ENCODE assay signal across 9 cellular contexts in the genomic region with DNA sequence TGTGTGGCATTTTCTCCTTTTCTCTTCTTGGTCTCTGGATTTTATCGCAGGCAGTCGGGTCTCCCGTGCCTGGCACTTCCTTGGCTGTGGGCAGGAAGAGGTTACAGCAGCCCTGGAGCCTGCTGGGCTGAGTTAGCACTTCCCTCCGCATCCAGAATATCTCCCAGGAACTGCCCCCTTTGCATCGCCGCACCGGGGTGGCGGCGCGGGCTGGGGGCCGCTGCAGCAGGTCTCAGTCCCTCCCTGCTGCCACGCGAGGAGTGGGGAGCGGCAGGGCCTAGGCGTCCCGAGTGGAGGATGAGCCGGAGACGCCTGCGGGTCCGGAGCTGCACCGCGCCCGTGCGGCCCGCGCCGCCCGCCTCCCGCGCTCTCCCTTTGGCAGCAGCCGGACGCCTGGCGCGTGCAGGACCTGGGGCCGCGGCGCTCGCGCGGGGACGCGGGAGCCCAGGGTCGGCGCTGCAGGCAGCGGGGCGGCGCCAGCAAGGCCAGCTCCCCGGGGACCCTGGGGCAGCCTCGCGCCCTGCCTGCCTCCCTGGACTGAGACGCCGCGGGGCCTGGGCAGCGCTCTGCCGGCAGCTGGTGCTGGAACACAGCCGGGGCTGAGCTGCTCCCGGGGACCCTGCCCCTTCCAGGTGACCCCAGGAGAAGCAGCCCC.
DNase-seq lines count a peak whose midpoint lies in the region; ATAC-seq, FAIRE-seq and TF ChIP-seq lines count a peak whose summit lies in the region.
"Had no signal": no experiment of that assay in that cellular context is flagged by ENCODE, and none has a peak within 500 bp of the region (broad histone marks: within the 10 kb centered on the region; RNA-seq: fewer than 3 reads in every experiment).

No MANE protein-coding gene starts in this region.

- no peak for FAIRE-seq in HepG2 (lab: Jason Lieb, UNC)
- FAIRE-seq: GM19239 had no signal

- TF ChIP-seq POLR2A in HepG2 (IDR thresholded peaks at IDR 0.05; ENCODE audit: insufficient read depth in 1 of 2, low read depth in 2 of 2, low read length in 2 of 2) = no peak

- peaks cover 4 to 44% of the 10 kb centered on the region in 2 experiments; a peak in 4 of 5 replicates for H3K27me3 ChIP-seq in HepG2 (ENCODE audit: control insufficient read depth in 1 of 2, insufficient read depth in 2 of 2, low read length in 2 of 2)
- H3K27me3 ChIP-seq in thoracic aorta (replicated peaks; ENCODE audit: insufficient read depth) = no peaks in the 10 kb centered on the region

- H3K27ac ChIP-seq in HepG2 (ENCODE audit: extremely low read length, insufficient read depth, low read length) = no peak overlapping the region
- H3K27ac ChIP-seq in thoracic aorta = no peak overlapping the region

- H3K36me3 ChIP-seq in HepG2 (replicated peaks in 1 of 2; ENCODE audit: control insufficient read depth in 1 of 2, insufficient read depth in 2 of 2, low read length in 2 of 2) (no peaks in the 10 kb centered on the region), thoracic aorta (no peaks in the 10 kb centered on the region)

- intact Hi-C loops in HepG2 (cut with micrococcal nuclease; ENCODE audit: unreplicated experiment) = no loop called here

- TF ChIP-seq CTCF in cardiac fibroblast (IDR thresholded peaks at IDR 0.05; ENCODE audit: low read depth, low read length) (no peak), HepG2 (CRISPR knock-in tag; IDR thresholded peaks at IDR 0.05) (no peak), thoracic aorta (IDR thresholded peaks at IDR 0.05) (no peak)

- POLR2A ChIA-PET in HepG2 (lab: Yijun Ruan, JAX) = no interaction called here

- WGBS in HepG2 (ENCODE audit: low lambda C conversion rate) = 26% methylated on average over 15 of the region's 57 CpGs

- no peaks in the 10 kb centered on the region for H3K4me1 ChIP-seq in HepG2 (ENCODE audit: insufficient read depth, low read length)
- peaks cover 0 to 15% of the 10 kb centered on the region in 2 donors for H3K4me1 ChIP-seq in thoracic aorta (ENCODE audit: control insufficient read depth in 1 of 2, low read depth in 2 of 2)

- no peak overlapping the region for H3K9ac ChIP-seq in HepG2 (ENCODE audit: insufficient read depth, low read depth, low read length)

- CTCF ChIA-PET in HepG2 (lab: Yijun Ruan, JAX; ENCODE audit: low intra/inter-chr PET ratio, low total read pairs) = no interaction called here

- no peaks in the 10 kb centered on the region for H4K20me1 ChIP-seq in HepG2 (ENCODE audit: insufficient read depth, low read length)

- no peak for TF ChIP-seq EP300 in HepG2 (IDR thresholded peaks at IDR 0.05; ENCODE audit: low read depth in 2 of 2, low read length in 2 of 2)
- TF ChIP-seq EP300 in HepG2 (CRISPR knock-in tag; IDR thresholded peaks at IDR 0.05; ENCODE audit: borderline replicate concordance) = no peak

- H3K79me2 ChIP-seq in HepG2 (ENCODE audit: insufficient read depth, low read length) = no peaks in the 10 kb centered on the region

- H3K4me2 ChIP-seq in HepG2 (ENCODE audit: low read depth, low read length) = no peak overlapping the region

- H3K9me3 ChIP-seq in HepG2 (ENCODE audit: low read length) (no peaks in the 10 kb centered on the region), thoracic aorta (peaks cover 5% of the 10 kb centered on the region)

- no TSS peak for BruUV-seq in HepG2 (replicated peaks; lab: Mats Ljungman, UMichigan)

- H2AFZ ChIP-seq in HepG2 (ENCODE audit: low read length) = no peak overlapping the region

- TF ChIP-seq RAD21 in HepG2 (CRISPR knock-in tag; IDR thresholded peaks at IDR 0.05) = no peak

- H3K4me3 ChIP-seq in cardiac fibroblast (replicated peaks in 1 of 2; ENCODE audit: low read depth in 2 of 2, low read length in 2 of 2) = peak overlapping the region; percentile 40 to 41
- H3K4me3 ChIP-seq in HepG2 (replicated peaks in 1 of 3; ENCODE audit: insufficient read depth in 1 of 3, low read depth in 2 of 3, low read length in 3 of 3) = no peak overlapping the region
- H3K4me3 ChIP-seq in thoracic aorta = peak overlapping the region; percentile 72

- DNase-seq in NCI-H2171 (lab: John Stamatoyannopoulos, UW) (peak; percentile 6), NCI-H2171 treated with DMSO at 0.1 percent for 48 hours (lab: John Stamatoyannopoulos, UW) (no peak), cardiac fibroblast (ENCODE audit: low read depth in 2 of 2) (peak in 1 of 2 donors; percentile 6), HepG2 (ENCODE audit: low spot score) (no peak), thoracic aorta (ENCODE audit: low spot score) (no peak), NCI-H128 (lab: John Stamatoyannopoulos, UW; ENCODE audit: unreplicated experiment) (no peak), HPDE6-E6E7 (ENCODE audit: extremely low spot score) (no peak), RKO (ENCODE audit: low spot score) (no peak)

- in situ Hi-C loops in HepG2 (cut with HindIII; ENCODE audit: extremely low pct_ligation_motif_present, low pct_unique_long_range_greater_than_20kb) = no loop called here

- ATAC-seq in HepG2 = peak; percentile 44; the same call in 2 of the 3 replicates
- ATAC-seq in thoracic aorta (ENCODE audit: insufficient number of reproducible peaks, low FRiP score, low read depth) = no peak

TF ChIP-seq in HepG2, 621 proteins besides CTCF, POLR2A, EP300 and RAD21:
- TF ChIP-seq, protein P1, sequence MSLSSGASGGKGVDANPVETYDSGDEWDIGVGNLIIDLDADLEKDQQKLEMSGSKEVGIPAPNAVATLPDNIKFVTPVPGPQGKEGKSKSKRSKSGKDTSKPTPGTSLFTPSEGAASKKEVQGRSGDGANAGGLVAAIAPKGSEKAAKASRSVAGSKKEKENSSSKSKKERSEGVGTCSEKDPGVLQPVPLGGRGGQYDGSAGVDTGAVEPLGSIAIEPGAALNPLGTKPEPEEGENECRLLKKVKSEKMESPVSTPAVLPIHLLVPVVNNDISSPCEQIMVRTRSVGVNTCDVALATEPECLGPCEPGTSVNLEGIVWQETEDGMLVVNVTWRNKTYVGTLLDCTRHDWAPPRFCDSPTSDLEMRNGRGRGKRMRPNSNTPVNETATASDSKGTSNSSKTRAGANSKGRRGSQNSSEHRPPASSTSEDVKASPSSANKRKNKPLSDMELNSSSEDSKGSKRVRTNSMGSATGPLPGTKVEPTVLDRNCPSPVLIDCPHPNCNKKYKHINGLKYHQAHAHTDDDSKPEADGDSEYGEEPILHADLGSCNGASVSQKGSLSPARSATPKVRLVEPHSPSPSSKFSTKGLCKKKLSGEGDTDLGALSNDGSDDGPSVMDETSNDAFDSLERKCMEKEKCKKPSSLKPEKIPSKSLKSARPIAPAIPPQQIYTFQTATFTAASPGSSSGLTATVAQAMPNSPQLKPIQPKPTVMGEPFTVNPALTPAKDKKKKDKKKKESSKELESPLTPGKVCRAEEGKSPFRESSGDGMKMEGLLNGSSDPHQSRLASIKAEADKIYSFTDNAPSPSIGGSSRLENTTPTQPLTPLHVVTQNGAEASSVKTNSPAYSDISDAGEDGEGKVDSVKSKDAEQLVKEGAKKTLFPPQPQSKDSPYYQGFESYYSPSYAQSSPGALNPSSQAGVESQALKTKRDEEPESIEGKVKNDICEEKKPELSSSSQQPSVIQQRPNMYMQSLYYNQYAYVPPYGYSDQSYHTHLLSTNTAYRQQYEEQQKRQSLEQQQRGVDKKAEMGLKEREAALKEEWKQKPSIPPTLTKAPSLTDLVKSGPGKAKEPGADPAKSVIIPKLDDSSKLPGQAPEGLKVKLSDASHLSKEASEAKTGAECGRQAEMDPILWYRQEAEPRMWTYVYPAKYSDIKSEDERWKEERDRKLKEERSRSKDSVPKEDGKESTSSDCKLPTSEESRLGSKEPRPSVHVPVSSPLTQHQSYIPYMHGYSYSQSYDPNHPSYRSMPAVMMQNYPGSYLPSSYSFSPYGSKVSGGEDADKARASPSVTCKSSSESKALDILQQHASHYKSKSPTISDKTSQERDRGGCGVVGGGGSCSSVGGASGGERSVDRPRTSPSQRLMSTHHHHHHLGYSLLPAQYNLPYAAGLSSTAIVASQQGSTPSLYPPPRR (CRISPR knock-in tag; IDR thresholded peaks at IDR 0.05; ENCODE audit: borderline replicate concordance) = no peak
- TF ChIP-seq MBD4 (IDR thresholded peaks at IDR 0.05; ENCODE audit: borderline replicate concordance, low read length) (no peak), ZNF607 (CRISPR knock-in tag; IDR thresholded peaks at IDR 0.05; ENCODE audit: borderline replicate concordance) (no peak), HOXA9 (CRISPR knock-in tag; IDR thresholded peaks at IDR 0.05; ENCODE audit: borderline replicate concordance) (no peak), THAP11 (CRISPR knock-in tag; IDR thresholded peaks at IDR 0.05) (no peak)
- TF ChIP-seq, protein P2, sequence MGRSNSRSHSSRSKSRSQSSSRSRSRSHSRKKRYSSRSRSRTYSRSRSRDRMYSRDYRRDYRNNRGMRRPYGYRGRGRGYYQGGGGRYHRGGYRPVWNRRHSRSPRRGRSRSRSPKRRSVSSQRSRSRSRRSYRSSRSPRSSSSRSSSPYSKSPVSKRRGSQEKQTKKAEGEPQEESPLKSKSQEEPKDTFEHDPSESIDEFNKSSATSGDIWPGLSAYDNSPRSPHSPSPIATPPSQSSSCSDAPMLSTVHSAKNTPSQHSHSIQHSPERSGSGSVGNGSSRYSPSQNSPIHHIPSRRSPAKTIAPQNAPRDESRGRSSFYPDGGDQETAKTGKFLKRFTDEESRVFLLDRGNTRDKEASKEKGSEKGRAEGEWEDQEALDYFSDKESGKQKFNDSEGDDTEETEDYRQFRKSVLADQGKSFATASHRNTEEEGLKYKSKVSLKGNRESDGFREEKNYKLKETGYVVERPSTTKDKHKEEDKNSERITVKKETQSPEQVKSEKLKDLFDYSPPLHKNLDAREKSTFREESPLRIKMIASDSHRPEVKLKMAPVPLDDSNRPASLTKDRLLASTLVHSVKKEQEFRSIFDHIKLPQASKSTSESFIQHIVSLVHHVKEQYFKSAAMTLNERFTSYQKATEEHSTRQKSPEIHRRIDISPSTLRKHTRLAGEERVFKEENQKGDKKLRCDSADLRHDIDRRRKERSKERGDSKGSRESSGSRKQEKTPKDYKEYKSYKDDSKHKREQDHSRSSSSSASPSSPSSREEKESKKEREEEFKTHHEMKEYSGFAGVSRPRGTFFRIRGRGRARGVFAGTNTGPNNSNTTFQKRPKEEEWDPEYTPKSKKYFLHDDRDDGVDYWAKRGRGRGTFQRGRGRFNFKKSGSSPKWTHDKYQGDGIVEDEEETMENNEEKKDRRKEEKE (IDR thresholded peaks at IDR 0.05) = no peak

Comparison
In these comparisons a context has a peak if more than half of its experiments do, and no peak if none do; other contexts are left out.
1. H3K4me3 ChIP-seq: peak in cardiac fibroblast (2 of 2) and thoracic aorta (single experiment); none in HepG2 (0 of 3).